8 cellular contexts compared by ENCODE assay signal in genomic region chr6:126033696-126034095, GRCh38. TPM values are rescaled to one million over a fixed set of nuclear protein-coding genes. Genes with fewer than 3 reads are reported as not detected.
DNase-seq lines count a peak whose midpoint lies in the region; TF ChIP-seq lines count a peak whose summit lies in the region.

No MANE protein-coding gene starts in this region.

- no peak for TF ChIP-seq EP300 in sigmoid colon (IDR thresholded peaks at IDR 0.05)

- H3K27ac Mint-ChIP-seq in HFFc6 = 0 out of 2 replicates have a peak overlapping the region, but pooled peaks have one; percentile 25

- intact Hi-C loops in sigmoid colon (cut with DNase I) = loop anchor here (10.0 kb wide), 1 partner anchor 1091 kb away; no protein-coding TSS in a partner anchor

- peaks cover 13% of the 10 kb centered on the region; the same call in 1 of the 2 replicates for H3K36me3 Mint-ChIP-seq in HFFc6 (ENCODE audit: low read depth)

- H3K36me3 ChIP-seq in cardiac muscle cell (peaks cover 2% of the 10 kb centered on the region), sigmoid colon (peaks cover 0 to 5% (median 0%) of the 10 kb centered on the region in 4 donors)

- H3K27me3 Mint-ChIP-seq in HFFc6 (ENCODE audit: insufficient read depth) = peaks cover 1% of the 10 kb centered on the region; the same call in 1 of the 2 replicates

- peak; percentile 27 for TF ChIP-seq CTCF in GM10266 (IDR thresholded peaks at IDR 0.05; ENCODE audit: control insufficient read depth, insufficient read depth, low read depth, missing control alignments)
- TF ChIP-seq CTCF in HFFc6 (IDR thresholded peaks at IDR 0.05) = peak; percentile 83
- TF ChIP-seq CTCF in VCaP (conservative IDR thresholded peaks at IDR 0.05) = peak; percentile 76
- peak; percentile 81 for TF ChIP-seq CTCF in cardiac muscle cell (IDR thresholded peaks at IDR 0.05; ENCODE audit: low read depth, low read length)
- peak in 2 of 4 experiments; percentile 52 to 59 for TF ChIP-seq CTCF in sigmoid colon (IDR thresholded peaks at IDR 0.05)

- 5 to 20% methylated on average over 3 of the region's 3 CpGs for WGBS in sigmoid colon, 2 donors

- no peak for TF ChIP-seq POLR2A in sigmoid colon (IDR thresholded peaks at IDR 0.05)

- H3K4me3 ChIP-seq in cardiac muscle cell (no peak overlapping the region), sigmoid colon (no peak overlapping the region)

- H3K4me1 Mint-ChIP-seq in HFFc6 (ENCODE audit: low read depth) = peaks cover 29% of the 10 kb centered on the region

- no peaks in the 10 kb centered on the region for H3K9me3 Mint-ChIP-seq in HFFc6

- H3K9me3 ChIP-seq in cardiac muscle cell (ENCODE audit: low read depth) = no peaks in the 10 kb centered on the region
- no peaks in the 10 kb centered on the region for H3K9me3 ChIP-seq in sigmoid colon

- DNase-seq in A172 (ENCODE audit: low spot score) (peak; percentile 81), GM10266 (ENCODE audit: extremely low spot score) (peak; percentile 12), HFFc6 (peak; percentile 92), M059J (ENCODE audit: low read depth) (peak; percentile 93), cardiac muscle cell (ENCODE audit: low read depth in 1 of 2, low spot score in 1 of 2) (peak; percentile 82 to 94), sigmoid colon (peak; percentile 64), NCI-H1436 treated with DMSO at 0.1 percent for 48 hours (lab: John Stamatoyannopoulos, UW) (no peak)

- no peak overlapping the region for H3K27ac ChIP-seq in VCaP
- H3K27ac ChIP-seq in cardiac muscle cell = peak overlapping the region; percentile 40
- H3K27ac ChIP-seq in sigmoid colon = no peak overlapping the region

- H3K27me3 ChIP-seq in cardiac muscle cell (no peaks in the 10 kb centered on the region), sigmoid colon (no peaks in the 10 kb centered on the region)

- H3K4me3 Mint-ChIP-seq in HFFc6 = no peak overlapping the region

- H3K4me1 ChIP-seq in cardiac muscle cell (ENCODE audit: low read depth) = peaks cover 57% of the 10 kb centered on the region
- peaks cover 0 to 24% (median 12%) of the 10 kb centered on the region in 4 donors for H3K4me1 ChIP-seq in sigmoid colon

RNA-seq across cellular contexts. Expression of gene TRMT11, which starts 47.4 kb away (rescaled TPM):
- 41.2 and 49.2 TPM in 2 replicates for total RNA-seq in A172 (2014; rRNA removed; shearing (Covaris generic))
- 10 to 100 TPM; 12.8 to 20.7 (median 15.2) TPM for total RNA-seq in HFFc6 (2021; fragmentation: NEBNext Ultra II Directional; extraction: Animal tissue kit (Norgen Biotek cat#: 25700))
- total RNA-seq in M059J (2014; rRNA removed; shearing (Covaris generic)) = 32.9 and 43.4 TPM in 2 replicates
- total RNA-seq in cardiac muscle cell (30.8 and 68.6 TPM in 2 replicates), sigmoid colon (10 to 100 TPM; 20.3 to 27.8 (median 25.7) TPM)
- polyA plus RNA-seq in cardiac muscle cell (46.5 and 67.6 TPM in 2 replicates), sigmoid colon (10 to 100 TPM; 11.0 to 12.6 (median 11.3) TPM)
